11 cellular contexts compared by ENCODE assay signal in the genomic region with DNA sequence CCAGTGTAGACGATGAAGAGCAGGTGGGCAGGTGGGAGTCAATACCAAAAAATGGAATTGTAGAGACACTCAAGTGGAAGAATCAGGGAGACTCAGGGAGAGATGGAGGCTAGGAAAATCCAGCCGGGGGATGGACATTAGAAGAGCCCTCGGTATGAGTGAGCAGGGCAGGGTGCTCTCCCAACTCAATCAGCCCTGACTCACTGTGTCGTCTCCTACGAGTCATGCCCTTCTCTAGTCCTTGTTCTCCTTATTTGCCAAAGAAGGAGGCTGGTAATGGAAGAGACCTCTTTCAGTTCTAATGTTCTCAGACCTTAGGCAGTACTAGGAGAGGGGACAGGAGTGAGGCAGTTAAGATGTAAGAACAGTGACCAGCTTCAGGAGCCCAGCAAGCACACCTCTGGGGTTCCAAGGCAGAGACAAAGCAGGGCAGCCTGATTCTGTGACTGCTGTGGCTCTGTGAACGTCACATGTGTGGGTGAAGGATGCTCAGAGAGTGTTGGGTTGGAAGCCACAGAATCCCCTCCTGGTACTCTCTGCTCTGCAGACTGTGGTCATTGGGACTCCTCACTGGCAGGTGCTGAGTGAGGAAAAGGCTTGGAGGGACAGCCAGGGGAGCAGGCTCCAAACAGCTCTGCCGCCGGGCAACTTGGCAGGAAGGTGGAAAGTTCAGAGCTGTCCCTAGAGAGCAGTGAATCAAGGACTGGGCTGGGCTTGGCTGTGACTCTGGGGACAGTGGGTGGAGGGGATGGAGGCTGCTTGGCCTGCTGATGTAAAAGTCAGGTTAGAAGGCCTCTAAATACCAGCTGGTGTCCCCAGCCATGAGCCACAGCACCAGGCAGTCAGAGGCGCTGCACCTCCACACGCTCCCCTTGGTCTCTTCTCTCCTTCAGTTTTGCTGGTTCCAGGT. TPM values are rescaled to one million over a fixed set of nuclear protein-coding genes. Genes with fewer than 3 reads are reported as not detected.
DNase-seq lines count a peak whose midpoint lies in the region; ATAC-seq and TF ChIP-seq lines count a peak whose summit lies in the region.
"Had no signal": no experiment of that assay in that cellular context is flagged by ENCODE, and none has a peak within 500 bp of the region (broad histone marks: within the 10 kb centered on the region; RNA-seq: fewer than 3 reads in every experiment).

No MANE protein-coding gene starts in this region.

- peaks cover 0 to 73% (median 46%) of the 10 kb centered on the region in 4 donors for H3K4me1 ChIP-seq in tibial artery
- no peaks in the 10 kb centered on the region for H3K4me1 ChIP-seq in effector memory CD4-positive, alpha-beta T cell (ENCODE audit: control insufficient read depth, insufficient read depth, low read length, poor library complexity, severe bottlenecking)

- DNase-seq in activated naive CD4-positive, alpha-beta T cell (lab: John Stamatoyannopoulos, UW), result no peak
- peak; percentile 61 for DNase-seq in islet precursor cell
- peak; percentile 71 to 94 for DNase-seq in tibial artery
- no peak for DNase-seq in NCI-H2227 (lab: John Stamatoyannopoulos, UW; ENCODE audit: unreplicated experiment)
- DNase-seq in effector memory CD4-positive, alpha-beta T cell, result no peak
- DNase-seq: activated naive CD4-positive, alpha-beta T cell treated with anti-CD3 and anti-CD28 coated beads, Interleukin-2, amount 50 U/mL, for 16 hours; KBM-7; left colon had no signal

- peaks cover 5% of the 10 kb centered on the region for H3K4me1 Mint-ChIP-seq in activated naive CD4-positive, alpha-beta T cell treated with anti-CD3 and anti-CD28 coated beads, Interleukin-2, amount 50 U/mL, for 24 hours
- no peaks in the 10 kb centered on the region for H3K4me1 Mint-ChIP-seq in activated T-helper 17 cell treated with anti-CD3 and anti-CD28 coated beads, Interleukin-2, amount 50 U/mL, for 72 hours

- H3K27me3 Mint-ChIP-seq in activated naive CD4-positive, alpha-beta T cell treated with anti-CD3 and anti-CD28 coated beads, Interleukin-2, amount 50 U/mL, for 24 hours, result peaks cover 7% of the 10 kb centered on the region
- peaks cover 26% of the 10 kb centered on the region for H3K27me3 Mint-ChIP-seq in activated T-helper 17 cell treated with anti-CD3 and anti-CD28 coated beads, Interleukin-2, amount 50 U/mL, for 72 hours

- H3K36me3 ChIP-seq in tibial artery, result no peaks in the 10 kb centered on the region
- H3K36me3 ChIP-seq in effector memory CD4-positive, alpha-beta T cell (ENCODE audit: control insufficient read depth, insufficient read depth, low read length), result no peaks in the 10 kb centered on the region

- H3K36me3 Mint-ChIP-seq in activated naive CD4-positive, alpha-beta T cell treated with anti-CD3 and anti-CD28 coated beads, Interleukin-2, amount 50 U/mL, for 24 hours, result peaks cover 2% of the 10 kb centered on the region
- H3K36me3 Mint-ChIP-seq in activated T-helper 17 cell treated with anti-CD3 and anti-CD28 coated beads, Interleukin-2, amount 50 U/mL, for 72 hours (ENCODE audit: low read depth), result no peaks in the 10 kb centered on the region

- peak overlapping the region; percentile 86 to 89 for H3K27ac ChIP-seq in tibial artery
- no peak overlapping the region for H3K27ac ChIP-seq in effector memory CD4-positive, alpha-beta T cell (ENCODE audit: insufficient read depth, low read length, poor library complexity, severe bottlenecking)

- ATAC-seq in activated T-helper 17 cell treated with anti-CD3 and anti-CD28 coated beads, Interleukin-2, amount 50 U/mL, for 72 hours (replicated peaks), result peak; percentile 62
- ATAC-seq in HG03139 (IDR thresholded peaks at IDR 0.05; ENCODE audit: unreplicated experiment), result no peak
- ATAC-seq: left colon had no signal

- peak overlapping the region; percentile 52 to 57 for H3K4me3 ChIP-seq in tibial artery
- no peak overlapping the region for H3K4me3 ChIP-seq in effector memory CD4-positive, alpha-beta T cell (ENCODE audit: insufficient read depth, low read depth, low read length, poor library complexity, severe bottlenecking)

- H3K27me3 ChIP-seq in tibial artery, result no peaks in the 10 kb centered on the region
- H3K27me3 ChIP-seq in effector memory CD4-positive, alpha-beta T cell (replicated peaks; ENCODE audit: control insufficient read depth, insufficient read depth, low read length, poor library complexity, severe bottlenecking), result no peaks in the 10 kb centered on the region

- H3K9me3 Mint-ChIP-seq in activated naive CD4-positive, alpha-beta T cell treated with anti-CD3 and anti-CD28 coated beads, Interleukin-2, amount 50 U/mL, for 24 hours, result no peaks in the 10 kb centered on the region
- H3K9me3 Mint-ChIP-seq in activated T-helper 17 cell treated with anti-CD3 and anti-CD28 coated beads, Interleukin-2, amount 50 U/mL, for 72 hours, result no peaks in the 10 kb centered on the region

- no peaks in the 10 kb centered on the region for H3K9me3 ChIP-seq in tibial artery
- H3K9me3 ChIP-seq in effector memory CD4-positive, alpha-beta T cell (ENCODE audit: control insufficient read depth, low read length), result no peaks in the 10 kb centered on the region

- no peak overlapping the region for H3K4me3 Mint-ChIP-seq in activated naive CD4-positive, alpha-beta T cell treated with anti-CD3 and anti-CD28 coated beads, Interleukin-2, amount 50 U/mL, for 24 hours
- no peak overlapping the region for H3K4me3 Mint-ChIP-seq in activated T-helper 17 cell treated with anti-CD3 and anti-CD28 coated beads, Interleukin-2, amount 50 U/mL, for 72 hours

- intact Hi-C loops in tibial artery (cut with DNase I; ENCODE audit: low total_unique reads), result loop anchor here (10.0 kb wide), 1 partner anchor 167 kb away; no protein-coding TSS in a partner anchor

- H3K27ac Mint-ChIP-seq in activated naive CD4-positive, alpha-beta T cell treated with anti-CD3 and anti-CD28 coated beads, Interleukin-2, amount 50 U/mL, for 24 hours, result peak overlapping the region; percentile 70
- no peak overlapping the region for H3K27ac Mint-ChIP-seq in activated T-helper 17 cell treated with anti-CD3 and anti-CD28 coated beads, Interleukin-2, amount 50 U/mL, for 72 hours

- no peak for TF ChIP-seq CTCF in tibial artery (IDR thresholded peaks at IDR 0.05)

RNA-seq across cellular contexts. Expression of a gene that starts 11.1 kb away (rescaled TPM):
- total RNA-seq in activated T-helper 17 cell treated with anti-CD3 and anti-CD28 coated beads, Interleukin-2, amount 50 U/mL, for 72 hours, result not detected

Comparison
In these comparisons a context has a peak if more than half of its experiments do, and no peak if none do; other contexts are left out.
1. DNase-seq: peak in islet precursor cell (single experiment) and tibial artery (2 of 2); none in activated naive CD4-positive, alpha-beta T cell (0 of 4), NCI-H2227 (single experiment) and effector memory CD4-positive, alpha-beta T cell (0 of 3).